In genomic region chr4:151238477-151238876, GRCh38 we compare ENCODE assay signal across 16 cellular contexts. TPM values are rescaled to one million over a fixed set of nuclear protein-coding genes. Genes with fewer than 3 reads are reported as not detected.
DNase-seq lines count a peak whose midpoint lies in the region; ATAC-seq and TF ChIP-seq lines count a peak whose summit lies in the region.
"Had no signal": no experiment of that assay in that cellular context is flagged by ENCODE, and none has a peak within 500 bp of the region (broad histone marks: within the 10 kb centered on the region; RNA-seq: fewer than 3 reads in every experiment).

No MANE protein-coding gene starts in this region.

- H3K4me2 ChIP-seq in fibroblast of lung (ENCODE audit: extremely low read depth, insufficient read depth, low read length): no peak overlapping the region

- no peaks in the 10 kb centered on the region for H3K4me1 ChIP-seq in RWPE2 (ENCODE audit: insufficient read depth, poor library complexity, severe bottlenecking)
- no peaks in the 10 kb centered on the region for H3K4me1 ChIP-seq in fibroblast of lung (ENCODE audit: control insufficient read depth, extremely low read depth, insufficient read depth, low read length)
- H3K4me1 ChIP-seq in colonic mucosa: no peaks in the 10 kb centered on the region
- H3K4me1 ChIP-seq: vagina had no signal

- intact Hi-C loops in colonic mucosa (cut with DNase I): no loop called here

- peak; percentile 30 for TF ChIP-seq CTCF in RWPE2 (IDR thresholded peaks at IDR 0.05; ENCODE audit: poor library complexity, severe bottlenecking)
- peak in 1 of 2 donors; percentile 16 for TF ChIP-seq CTCF in fibroblast of lung (conservative IDR thresholded peaks at IDR 0.05 in 1 of 2, IDR thresholded peaks at IDR 0.05 in 1 of 2; ENCODE audit: low read depth in 1 of 2, low read length in 2 of 2)
- TF ChIP-seq CTCF in colonic mucosa (IDR thresholded peaks at IDR 0.05): no peak

- no peak overlapping the region for H3K27ac ChIP-seq in RWPE2 (ENCODE audit: poor library complexity, severe bottlenecking)
- H3K27ac ChIP-seq in fibroblast of lung (ENCODE audit: insufficient read depth, low read length): no peak overlapping the region
- no peak overlapping the region for H3K27ac ChIP-seq in colonic mucosa
- H3K27ac ChIP-seq: HL-60, vagina had no signal

- H3K9ac ChIP-seq in fibroblast of lung (ENCODE audit: insufficient read depth, low read length) (no peak overlapping the region), colonic mucosa (ENCODE audit: low read depth in 2 of 2, low read length in 2 of 2) (no peak overlapping the region)

- H3K27me3 ChIP-seq in RWPE2 (ENCODE audit: insufficient read depth, poor library complexity, severe bottlenecking): no peaks in the 10 kb centered on the region
- no peaks in the 10 kb centered on the region for H3K27me3 ChIP-seq in fibroblast of lung (ENCODE audit: control insufficient read depth, insufficient read depth, low read length)
- H3K27me3 ChIP-seq in colonic mucosa: no peaks in the 10 kb centered on the region
- H3K27me3 ChIP-seq: vagina had no signal

- H3K36me3 ChIP-seq in RWPE2 (ENCODE audit: low read depth) (0 out of 2 replicates have a peak, but pooled peaks cover 5% of the 10 kb centered on the region), fibroblast of lung (ENCODE audit: control insufficient read depth, insufficient read depth, low read length) (no peaks in the 10 kb centered on the region), colonic mucosa (no peaks in the 10 kb centered on the region)
- H3K36me3 ChIP-seq: vagina had no signal

- H3K4me3 ChIP-seq in RWPE2 (ENCODE audit: severe bottlenecking) (no peak overlapping the region), fibroblast of lung (replicated peaks in 1 of 4; ENCODE audit: control extremely low read depth in 1 of 4, insufficient read depth in 1 of 4, low read depth in 3 of 4, low read length in 4 of 4) (no peak overlapping the region), colonic mucosa (no peak overlapping the region)
- H3K4me3 ChIP-seq: vagina had no signal

- H3K79me2 ChIP-seq in fibroblast of lung (ENCODE audit: control insufficient read depth, insufficient read depth, low read length): no peaks in the 10 kb centered on the region

- H4K20me1 ChIP-seq in fibroblast of lung (ENCODE audit: control insufficient read depth, extremely low read depth, insufficient read depth, low read length): no peaks in the 10 kb centered on the region

- H2AFZ ChIP-seq in fibroblast of lung (ENCODE audit: low read length): no peak overlapping the region

- ATAC-seq in RWPE2 (ENCODE audit: low read depth): no peak
- ATAC-seq: activated CD8-positive, alpha-beta T cell treated with anti-CD3 and anti-CD28 coated beads, Interleukin-2, amount 10 ng/mL, durations not matched to agents 7 days and 5 days had no signal

- no peaks in the 10 kb centered on the region for H3K9me3 ChIP-seq in RWPE2 (ENCODE audit: severe bottlenecking)
- H3K9me3 ChIP-seq in fibroblast of lung (ENCODE audit: control insufficient read depth, insufficient read depth, low read depth, low read length): no peaks in the 10 kb centered on the region
- H3K9me3 ChIP-seq in colonic mucosa: no peaks in the 10 kb centered on the region
- H3K9me3 ChIP-seq: vagina had no signal

- peak; percentile 15 for DNase-seq in EH (ENCODE audit: low read depth)
- no peak for DNase-seq in RWPE2 (ENCODE audit: low spot score)
- peak; percentile 23 to 54 for DNase-seq in fibroblast of lung (ENCODE audit: low read depth in 2 of 2)
- DNase-seq in midbrain (lab: John Stamatoyannopoulos, UW): peak; percentile 47
- DNase-seq in colonic mucosa: no peak
- no peak for DNase-seq in NCI-H128 (lab: John Stamatoyannopoulos, UW; ENCODE audit: unreplicated experiment)
- DNase-seq in NCI-H1694 (lab: John Stamatoyannopoulos, UW): no peak
- DNase-seq in activated CD4-positive, alpha-beta T cell treated with anti-CD3 and anti-CD28 coated beads for 48 hours: no peak
- DNase-seq: activated CD8-positive, alpha-beta T cell treated with anti-CD3 and anti-CD28 coated beads, Interleukin-2, amount 10 ng/mL, durations not matched to agents 7 days and 5 days; activated naive CD8-positive, alpha-beta T cell treated with anti-CD3 and anti-CD28 coated beads for 36 hours; GF-D8; naive B cell; NCI-H1105 treated with DMSO at 0.1 percent for 48 hours had no signal

RNA-seq across cellular contexts. Expression of gene PRSS48, which starts 38.5 kb away (rescaled TPM):
- not detected in 2 replicates for total RNA-seq in fibroblast of lung
- polyA plus RNA-seq in fibroblast of lung: not detected in 2 replicates
- polyA plus RNA-seq in fibroblast of lung (2012): not detected in 2 replicates
- polyA minus RNA-seq in fibroblast of lung (ENCODE audit: low replicate concordance): not detected in 2 replicates
- total RNA-seq in colonic mucosa: not detected
- total RNA-seq: activated CD8-positive, alpha-beta T cell treated with anti-CD3 and anti-CD28 coated beads, Interleukin-2, amount 10 ng/mL, durations not matched to agents 7 days and 5 days; activated naive CD8-positive, alpha-beta T cell treated with anti-CD3 and anti-CD28 coated beads for 36 hours; vagina had no signal
- polyA plus RNA-seq: BJ had no signal

Comparison
In these comparisons a context has a peak if more than half of its experiments do, and no peak if none do; other contexts are left out.
1. DNase-seq: peak in EH (single experiment), fibroblast of lung (2 of 2) and midbrain (single experiment); none in RWPE2 (single experiment), colonic mucosa (single experiment), NCI-H128 (single experiment), NCI-H1694 (single experiment) and activated CD4-positive, alpha-beta T cell treated with anti-CD3 and anti-CD28 coated beads for 48 hours (single experiment).